In genomic region chr4:112942077-112942476, GRCh38 we compare ENCODE assay signal across 24 cellular contexts.
A peak's percentile ranks its signal among the peaks of the same experiment; 100 is the strongest.
DNase-seq lines count a peak whose midpoint lies in the region; TF ChIP-seq lines count a peak whose summit lies in the region.
"Had no signal": no experiment of that assay in that cellular context is flagged by ENCODE, and none has a peak within 500 bp of the region (broad histone marks: within the 10 kb centered on the region; RNA-seq: fewer than 3 reads in every experiment).

No MANE protein-coding gene starts in this region.

- H3K27me3 ChIP-seq in WERI-Rb-1 (ENCODE audit: insufficient read depth, low read depth, severe bottlenecking), result no peaks in the 10 kb centered on the region
- H3K27me3 ChIP-seq: BLaER1, transverse colon had no signal

- TF ChIP-seq CTCF in HFFc6 (IDR thresholded peaks at IDR 0.05), result peak; percentile 26; the same call in 1 of the 2 replicates
- TF ChIP-seq CTCF in WERI-Rb-1 (IDR thresholded peaks at IDR 0.05; ENCODE audit: low read depth, low read length), result peak; percentile 37; the same call in 1 of the 2 replicates
- no peak for TF ChIP-seq CTCF in Calu3 (IDR thresholded peaks at IDR 0.05; ENCODE audit: unreplicated experiment)

- no peak overlapping the region for H3K4me3 ChIP-seq in WERI-Rb-1 (ENCODE audit: low read depth, low read length)
- H3K4me3 ChIP-seq: A549, BLaER1, K562, transverse colon had no signal

- H3K4me3 Mint-ChIP-seq in HFFc6 (no peak overlapping the region), Calu3 (ENCODE audit: low read depth, unreplicated experiment) (no peak overlapping the region)
- H3K4me3 Mint-ChIP-seq: memory B cell; stimulated activated naive CD8-positive, alpha-beta T cell treated with anti-CD3 and anti-CD28 coated beads, Interleukin-15, Interleukin-2, amounts not matched to agents 100 ng/mL and 50 ng/mL, for 24 hours had no signal

- H3K36me3 Mint-ChIP-seq in HFFc6 (ENCODE audit: low read depth), result no peaks in the 10 kb centered on the region
- H3K36me3 Mint-ChIP-seq in Calu3 (ENCODE audit: insufficient read depth, unreplicated experiment), result no peaks in the 10 kb centered on the region
- H3K36me3 Mint-ChIP-seq: memory B cell had no signal

- BruUV-seq in Calu3 (replicated peaks; lab: Mats Ljungman, UMichigan), result no TSS peak

- H3K27ac Mint-ChIP-seq in HFFc6, result no peak overlapping the region
- H3K27ac Mint-ChIP-seq in Calu3 (ENCODE audit: unreplicated experiment), result no peak overlapping the region
- H3K27ac Mint-ChIP-seq: memory B cell; stimulated activated naive CD8-positive, alpha-beta T cell treated with anti-CD3 and anti-CD28 coated beads, Interleukin-15, Interleukin-2, amounts not matched to agents 100 ng/mL and 50 ng/mL, for 24 hours had no signal

- DNase-seq in NCI-H524 (lab: John Stamatoyannopoulos, UW), result peak; percentile 5 to 44
- no peak for DNase-seq in NCI-H524 treated with DMSO at 0.1 percent for 48 hours (lab: John Stamatoyannopoulos, UW)
- DNase-seq in HFFc6, result no peak
- DNase-seq in WERI-Rb-1, result no peak
- peak; percentile 61 for DNase-seq in pons (ENCODE audit: low spot score)
- no peak for DNase-seq in Calu3
- DNase-seq in NCI-H1694 (lab: John Stamatoyannopoulos, UW), result no peak
- DNase-seq in HK-2 (ENCODE audit: unreplicated experiment), result no peak
- DNase-seq: activated CD4-positive, alpha-beta T cell treated with anti-CD3 and anti-CD28 coated beads, Interleukin-2, amount 50 U/mL, for 48 hours; activated CD4-positive, CD25-positive, alpha-beta regulatory T cell; activated CD8-positive, alpha-beta memory T cell treated with anti-CD3 and anti-CD28 coated beads, Interleukin-2, amount 50 U/mL, for 48 hours; activated effector memory CD4-positive, alpha-beta T cell treated with Interleukin-2 at 50 U/mL for 16 hours; NCI-H146; NCI-H226; retina; stimulated activated CD4-positive, alpha-beta T cell treated with anti-CD3 and anti-CD28 coated beads, Interleukin-4, amount 100 ng/mL, for 4 hours; T1000; transverse colon had no signal

- intact Hi-C loops in Calu3 (cut with micrococcal nuclease; ENCODE audit: unreplicated experiment), result no loop called here

- H3K9me3 ChIP-seq in WERI-Rb-1 (ENCODE audit: severe bottlenecking), result peaks cover 4% of the 10 kb centered on the region
- H3K9me3 ChIP-seq: A549, BLaER1, transverse colon had no signal

- CTCF ChIA-PET in Calu3 (lab: Charles Lee), result interaction anchor here (0.6 kb wide), 1 partner anchor 1255 kb away, joined by 3 read pairs; no protein-coding TSS in a partner anchor

- H3K9me3 Mint-ChIP-seq in HFFc6 (no peaks in the 10 kb centered on the region), Calu3 (ENCODE audit: low read depth, unreplicated experiment) (no peaks in the 10 kb centered on the region)
- H3K9me3 Mint-ChIP-seq: stimulated activated naive CD8-positive, alpha-beta T cell treated with anti-CD3 and anti-CD28 coated beads, Interleukin-15, Interleukin-2, amounts not matched to agents 100 ng/mL and 50 ng/mL, for 24 hours had no signal

- no peaks in the 10 kb centered on the region for H3K36me3 ChIP-seq in WERI-Rb-1
- H3K36me3 ChIP-seq: BLaER1, transverse colon had no signal

- H3K27me3 Mint-ChIP-seq in HFFc6 (ENCODE audit: insufficient read depth) (peaks cover 2% of the 10 kb centered on the region; the same call in 1 of the 2 replicates), Calu3 (ENCODE audit: unreplicated experiment) (no peaks in the 10 kb centered on the region)

- H3K4me1 Mint-ChIP-seq in HFFc6 (ENCODE audit: low read depth) (no peaks in the 10 kb centered on the region), Calu3 (ENCODE audit: low read depth, unreplicated experiment) (no peaks in the 10 kb centered on the region)
- H3K4me1 Mint-ChIP-seq: memory B cell had no signal

- no peak overlapping the region for H3K27ac ChIP-seq in WERI-Rb-1
- H3K27ac ChIP-seq: A549, BLaER1, RWPE1, transverse colon had no signal

Comparison
In these comparisons a context has a peak if more than half of its experiments do, and no peak if none do; other contexts are left out.
1. DNase-seq: peak in NCI-H524 (2 of 2) and pons (single experiment); none in NCI-H524 treated with DMSO at 0.1 percent for 48 hours (single experiment), HFFc6 (single experiment), WERI-Rb-1 (single experiment), Calu3 (single experiment), NCI-H1694 (single experiment) and HK-2 (single experiment).